ENCODE assay signal across 20 cellular contexts in the genomic region with DNA sequence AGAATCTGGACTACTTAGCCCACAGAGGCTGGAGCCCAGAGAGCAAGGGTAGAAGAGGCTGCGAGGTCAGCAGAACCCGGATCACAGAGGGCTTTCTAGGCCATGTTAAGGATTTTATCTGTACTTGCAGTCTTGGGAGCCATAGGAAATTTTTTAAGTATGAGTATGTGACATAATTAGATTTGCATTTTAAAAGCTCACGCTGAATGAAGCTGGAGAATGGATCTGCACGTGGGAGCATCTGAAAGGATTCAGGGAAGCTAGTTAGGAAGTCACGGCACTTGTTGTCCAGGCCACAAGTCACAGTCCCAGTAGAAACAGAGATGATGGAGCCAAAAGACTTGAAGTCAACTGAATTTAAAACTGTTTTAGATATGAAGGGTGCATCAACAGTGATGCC.
"Had no signal": no experiment of that assay in that cellular context is flagged by ENCODE, and none has a peak within 500 bp of the region (broad histone marks: within the 10 kb centered on the region; RNA-seq: fewer than 3 reads in every experiment).

No MANE protein-coding gene starts in this region.

- H3K4me1 Mint-ChIP-seq: activated T-helper 17 cell treated with anti-CD3 and anti-CD28 coated beads, Interleukin-2, amount 50 U/mL, for 72 hours had no signal

- H3K27ac Mint-ChIP-seq: activated T-helper 17 cell treated with anti-CD3 and anti-CD28 coated beads, Interleukin-2, amount 50 U/mL, for 72 hours; dendritic cell treated with granulocyte-macrophage colony-stimulating factor and Interleukin-4, amounts not matched to agents 40 ng/mL and 50 ng/mL, for 4 days had no signal

- H3K4me3 ChIP-seq: gastroesophageal sphincter, heart right ventricle, right atrium auricular region, skin epidermis, suprapubic skin, upper lobe of left lung had no signal

- ATAC-seq: activated CD4-positive, CD25-positive, alpha-beta regulatory T cell treated with anti-CD3 and anti-CD28 coated beads, Interleukin-2, amount 50 U/mL, for 24 hours; activated T-helper 17 cell treated with anti-CD3 and anti-CD28 coated beads, Interleukin-2, amount 50 U/mL, for 72 hours; gastroesophageal sphincter; heart right ventricle; left colon; naive thymus-derived CD4-positive, alpha-beta T cell; stimulated activated naive CD8-positive, alpha-beta T cell treated with anti-CD3 and anti-CD28 coated beads, Interleukin-15, Interleukin-2, amounts not matched to agents 100 U/mL and 50 U/mL, for 24 hours had no signal

- H3K36me3 ChIP-seq: gastroesophageal sphincter, right atrium auricular region, suprapubic skin had no signal

- H3K9me3 ChIP-seq: gastroesophageal sphincter, heart right ventricle, neutrophil, right atrium auricular region, suprapubic skin, upper lobe of left lung had no signal

- H3K4me3 Mint-ChIP-seq: activated T-helper 17 cell treated with anti-CD3 and anti-CD28 coated beads, Interleukin-2, amount 50 U/mL, for 72 hours; dendritic cell treated with granulocyte-macrophage colony-stimulating factor and Interleukin-4, amounts not matched to agents 40 ng/mL and 50 ng/mL, for 4 days; naive thymus-derived CD4-positive, alpha-beta T cell had no signal

- H3K9me3 Mint-ChIP-seq: activated T-helper 17 cell treated with anti-CD3 and anti-CD28 coated beads, Interleukin-2, amount 50 U/mL, for 72 hours; dendritic cell treated with granulocyte-macrophage colony-stimulating factor and Interleukin-4, amounts not matched to agents 40 ng/mL and 50 ng/mL, for 4 days; naive thymus-derived CD4-positive, alpha-beta T cell had no signal

- DNase-seq: activated naive CD4-positive, alpha-beta T cell treated with Interleukin-2 at 50 U/mL for 16 hours; anterior cingulate cortex; cerebellar nuclear complex; effector memory CD4-positive, alpha-beta T cell; heart right ventricle; left colon; mammary epithelial cell; naive thymus-derived CD4-positive, alpha-beta T cell; stimulated activated CD4-positive, alpha-beta T cell treated with anti-CD3 and anti-CD28 coated beads, Interleukin-4, amount 100 ng/mL, for 4 hours; stimulated activated CD8-positive, alpha-beta memory T cell treated with anti-CD3 and anti-CD28 coated beads, Interleukin-4, amount 100 ng/mL, for 48 hours; stimulated activated naive CD8-positive, alpha-beta T cell treated with anti-CD3 and anti-CD28 coated beads, Interleukin-15, Interleukin-2, amounts not matched to agents 100 U/mL and 50 U/mL, for 24 hours; upper lobe of left lung had no signal

- H3K27me3 ChIP-seq: gastroesophageal sphincter, heart right ventricle, neutrophil, right atrium auricular region, suprapubic skin, upper lobe of left lung had no signal

- H3K27me3 Mint-ChIP-seq: activated T-helper 17 cell treated with anti-CD3 and anti-CD28 coated beads, Interleukin-2, amount 50 U/mL, for 72 hours; dendritic cell treated with granulocyte-macrophage colony-stimulating factor and Interleukin-4, amounts not matched to agents 40 ng/mL and 50 ng/mL, for 4 days; naive thymus-derived CD4-positive, alpha-beta T cell had no signal

- H3K27ac ChIP-seq: neutrophil, right atrium auricular region, suprapubic skin, upper lobe of left lung had no signal
